ENCODE assay signal across 10 cellular contexts in the genomic region with DNA sequence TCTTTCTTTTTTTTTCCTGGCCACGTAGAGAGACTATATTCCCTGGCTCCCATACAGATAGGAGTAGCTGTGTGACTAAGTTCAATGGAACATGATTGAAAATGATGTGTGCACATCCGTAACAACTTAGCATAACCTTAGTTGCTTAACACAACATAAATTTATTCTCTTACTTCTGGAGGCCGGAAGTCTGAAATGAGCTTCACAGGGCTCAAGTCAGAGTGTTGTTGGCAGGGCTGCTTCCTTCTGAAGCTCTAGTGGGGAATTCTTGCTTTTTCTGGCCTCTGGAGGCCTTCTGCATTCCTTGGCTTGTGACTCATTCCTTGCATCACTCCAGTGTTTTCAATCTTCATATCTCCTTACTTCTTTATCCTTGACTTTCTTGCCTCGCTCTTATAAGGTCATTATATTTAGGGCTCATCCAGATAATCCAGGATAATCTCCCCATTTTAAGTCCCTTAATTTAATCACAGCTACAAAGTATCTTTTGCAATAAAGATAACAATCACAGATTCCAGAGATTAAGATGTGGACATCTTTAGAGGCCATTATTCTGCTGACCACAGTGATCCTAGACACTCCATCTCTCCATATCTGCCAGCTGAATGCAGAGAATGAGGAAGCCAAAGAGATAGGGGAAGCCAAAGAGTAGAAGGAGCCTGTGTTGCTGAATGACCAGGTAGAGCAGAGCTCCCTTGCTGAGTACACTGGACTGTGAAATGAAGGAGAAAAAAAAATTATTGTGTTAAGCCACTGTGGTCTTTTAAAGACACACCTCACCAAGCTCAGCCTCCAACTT. TPM values are rescaled to one million over a fixed set of nuclear protein-coding genes. Genes with fewer than 3 reads are reported as not detected.
DNase-seq lines count a peak whose midpoint lies in the region; ATAC-seq and TF ChIP-seq lines count a peak whose summit lies in the region.
"Had no signal": no experiment of that assay in that cellular context is flagged by ENCODE, and none has a peak within 500 bp of the region (broad histone marks: within the 10 kb centered on the region; RNA-seq: fewer than 3 reads in every experiment).

No MANE protein-coding gene starts in this region.

- H3K27me3 ChIP-seq in kidney epithelial cell (ENCODE audit: control insufficient read depth, insufficient read depth, low read length) = no peaks in the 10 kb centered on the region
- H3K27me3 ChIP-seq: BLaER1 treated with 17β-estradiol and CSF1 and Interleukin-3, amounts not matched to agents 10 nM and 100 nM had no signal

- TF ChIP-seq CTCF in HFF-Myc (IDR thresholded peaks at IDR 0.05; ENCODE audit: low read depth, low read length, missing control alignments) (no peak), astrocyte of the cerebellum (IDR thresholded peaks at IDR 0.05; ENCODE audit: low read depth, low read length, missing control alignments) (no peak), kidney epithelial cell (IDR thresholded peaks at IDR 0.05; ENCODE audit: insufficient read depth, low read length, poor library complexity, severe bottlenecking) (no peak)

- peak overlapping the region; percentile 25; the same call in 1 of the 2 replicates for H3K4me3 ChIP-seq in HFF-Myc (replicated peaks; ENCODE audit: low read depth, low read length)
- H3K4me3 ChIP-seq in astrocyte of the cerebellum (ENCODE audit: low read depth, low read length) = no peak overlapping the region
- H3K4me3 ChIP-seq in kidney epithelial cell (ENCODE audit: low read depth, low read length) = no peak overlapping the region
- H3K4me3 ChIP-seq: BLaER1 treated with 17β-estradiol and CSF1 and Interleukin-3, amounts not matched to agents 10 nM and 100 nM had no signal

- DNase-seq in 8988T (peak; percentile 46), HFF-Myc (ENCODE audit: extremely low read depth, low read depth) (peak; percentile 99), astrocyte of the cerebellum (ENCODE audit: low read depth) (peak; percentile 97), kidney epithelial cell (ENCODE audit: low read depth) (peak; percentile 67), superior temporal gyrus (ENCODE audit: extremely low spot score) (no peak)
- DNase-seq in activated CD4-positive, CD25-positive, alpha-beta regulatory T cell (lab: John Stamatoyannopoulos, UW) = no peak
- DNase-seq: effector CD4-positive, alpha-beta T cell had no signal

- no peak for ATAC-seq in HG02588 (IDR thresholded peaks at IDR 0.05; ENCODE audit: unreplicated experiment)
- ATAC-seq in HG02852 (IDR thresholded peaks at IDR 0.05; ENCODE audit: unreplicated experiment) = no peak

- H3K36me3 ChIP-seq in kidney epithelial cell (ENCODE audit: control insufficient read depth, insufficient read depth, low read length) = no peaks in the 10 kb centered on the region
- H3K36me3 ChIP-seq: BLaER1 treated with 17β-estradiol and CSF1 and Interleukin-3, amounts not matched to agents 10 nM and 100 nM had no signal

- in situ Hi-C loops in astrocyte of the cerebellum (cut with HindIII; ENCODE audit: low sequenced_read_pairs) = no loop called here

RNA-seq across cellular contexts. Expression of gene SNX6, which starts 21.0 kb away (rescaled TPM):
- 185 and 267 TPM in 2 replicates for total RNA-seq in kidney epithelial cell

Comparison
In these comparisons a context has a peak if more than half of its experiments do, and no peak if none do; other contexts are left out.
1. DNase-seq: peak in 8988T (single experiment), HFF-Myc (single experiment), astrocyte of the cerebellum (single experiment) and kidney epithelial cell (single experiment); none in superior temporal gyrus (single experiment) and activated CD4-positive, CD25-positive, alpha-beta regulatory T cell (0 of 4).